In genomic region chr6:163333038-163333437, GRCh38 we compare ENCODE assay signal across 30 cellular contexts.
"Had no signal": no experiment of that assay in that cellular context is flagged by ENCODE, and none has a peak within 500 bp of the region (broad histone marks: within the 10 kb centered on the region; RNA-seq: fewer than 3 reads in every experiment).

No MANE protein-coding gene starts in this region.

- H3K27me3 ChIP-seq: body of pancreas, cardiac muscle cell, esophagus muscularis mucosa, pancreas, sigmoid colon, uterus had no signal

- H3K36me3 ChIP-seq: cardiac muscle cell, esophagus muscularis mucosa, pancreas, sigmoid colon, thoracic aorta, uterus, WERI-Rb-1 had no signal

- DNase-seq: activated CD4-positive, alpha-beta memory T cell treated with anti-CD3 and anti-CD28 coated beads for 36 hours; activated CD4-positive, alpha-beta T cell treated with anti-CD3 and anti-CD28 coated beads for 48 hours; activated CD8-positive, alpha-beta memory T cell treated with anti-CD3 and anti-CD28 coated beads, Interleukin-2, amount 50 U/mL, for 4 hours; activated naive CD4-positive, alpha-beta T cell treated with anti-CD3 and anti-CD28 coated beads, Interleukin-2, amount 10 ng/mL, durations not matched to agents 7 days and 5 days; activated naive CD8-positive, alpha-beta T cell treated with anti-CD3 and anti-CD28 coated beads, Interleukin-2, amount 10 ng/mL, durations not matched to agents 7 days and 5 days; activated T-cell treated with anti-CD3 and anti-CD28 coated beads, Interleukin-2, amount 50 U/mL, for 1 hour; body of pancreas; endodermal cell; foreskin melanocyte; islet precursor cell; left cardiac atrium; mammary epithelial cell; nephron progenitor cell; pancreas; sigmoid colon; stimulated activated CD4-positive, alpha-beta T cell treated with anti-CD3 and anti-CD28 coated beads, Interleukin-15, amount 100 ng/mL, for 24 hours; stimulated activated naive CD4-positive, alpha-beta T cell; T-helper 17 cell; T1000; uterus; WERI-Rb-1 had no signal

- H3K9me3 Mint-ChIP-seq: activated CD4-positive, alpha-beta memory T cell treated with anti-CD3 and anti-CD28 coated beads for 36 hours; activated naive CD4-positive, alpha-beta T cell treated with anti-CD3 and anti-CD28 coated beads, Interleukin-2, amount 10 ng/mL, durations not matched to agents 7 days and 5 days; activated naive CD8-positive, alpha-beta T cell treated with anti-CD3 and anti-CD28 coated beads, Interleukin-2, amount 10 ng/mL, durations not matched to agents 7 days and 5 days; activated T-helper 1 cell treated with anti-CD3 and anti-CD28 coated beads, Interleukin-12 subunit alpha, Interleukin-12 subunit beta, Interleukin-2, Interleukin-4 antibody, amounts not matched to agents 30 ng/mL and 10 ng/mL and 1 ng/mL, durations not matched to agents 14 hours and 24 hours and 36 hours; endodermal cell; nephron progenitor cell; type B pancreatic cell had no signal

- H3K4me1 Mint-ChIP-seq: activated naive CD4-positive, alpha-beta T cell treated with anti-CD3 and anti-CD28 coated beads, Interleukin-2, amount 10 ng/mL, durations not matched to agents 7 days and 5 days; activated naive CD8-positive, alpha-beta T cell treated with anti-CD3 and anti-CD28 coated beads, Interleukin-2, amount 10 ng/mL, durations not matched to agents 7 days and 5 days had no signal

- H3K4me3 ChIP-seq: body of pancreas, cardiac muscle cell, esophagus muscularis mucosa, pancreas, psoas muscle, sigmoid colon, smooth muscle cell, thoracic aorta, uterus had no signal

- H3K27ac Mint-ChIP-seq: activated CD4-positive, alpha-beta memory T cell treated with anti-CD3 and anti-CD28 coated beads for 36 hours; activated naive CD4-positive, alpha-beta T cell treated with anti-CD3 and anti-CD28 coated beads, Interleukin-2, amount 10 ng/mL, durations not matched to agents 7 days and 5 days; activated naive CD8-positive, alpha-beta T cell treated with anti-CD3 and anti-CD28 coated beads, Interleukin-2, amount 10 ng/mL, durations not matched to agents 7 days and 5 days; activated T-helper 1 cell treated with anti-CD3 and anti-CD28 coated beads, Interleukin-12 subunit alpha, Interleukin-12 subunit beta, Interleukin-2, Interleukin-4 antibody, amounts not matched to agents 30 ng/mL and 10 ng/mL and 1 ng/mL, durations not matched to agents 14 hours and 24 hours and 36 hours; endodermal cell; nephron progenitor cell; T-helper 17 cell; type B pancreatic cell had no signal

- ATAC-seq: activated CD4-positive, CD25-positive, alpha-beta regulatory T cell treated with anti-CD3 and anti-CD28 coated beads, Interleukin-2, amount 50 U/mL, for 24 hours; body of pancreas; left cardiac atrium; psoas muscle; SK-N-SH treated with all-trans-retinoic acid at 6 μM for 48 hours; T-helper 17 cell had no signal

- H3K27me3 Mint-ChIP-seq: activated naive CD8-positive, alpha-beta T cell treated with anti-CD3 and anti-CD28 coated beads, Interleukin-2, amount 10 ng/mL, durations not matched to agents 7 days and 5 days; type B pancreatic cell had no signal

- H3K27ac ChIP-seq: body of pancreas, cardiac muscle cell, esophagus muscularis mucosa, pancreas, thoracic aorta, WERI-Rb-1 had no signal

- H3K9me3 ChIP-seq: body of pancreas, esophagus muscularis mucosa, pancreas, psoas muscle, sigmoid colon, thoracic aorta, uterus had no signal

- H3K4me3 Mint-ChIP-seq: activated CD4-positive, alpha-beta memory T cell treated with anti-CD3 and anti-CD28 coated beads for 36 hours; activated naive CD4-positive, alpha-beta T cell treated with anti-CD3 and anti-CD28 coated beads, Interleukin-2, amount 10 ng/mL, durations not matched to agents 7 days and 5 days; activated naive CD8-positive, alpha-beta T cell treated with anti-CD3 and anti-CD28 coated beads, Interleukin-2, amount 10 ng/mL, durations not matched to agents 7 days and 5 days; activated T-helper 1 cell treated with anti-CD3 and anti-CD28 coated beads, Interleukin-12 subunit alpha, Interleukin-12 subunit beta, Interleukin-2, Interleukin-4 antibody, amounts not matched to agents 30 ng/mL and 10 ng/mL and 1 ng/mL, durations not matched to agents 14 hours and 24 hours and 36 hours; endodermal cell; nephron progenitor cell; T-helper 17 cell; type B pancreatic cell had no signal

- H3K36me3 Mint-ChIP-seq: activated CD4-positive, alpha-beta memory T cell treated with anti-CD3 and anti-CD28 coated beads for 36 hours; activated naive CD4-positive, alpha-beta T cell treated with anti-CD3 and anti-CD28 coated beads, Interleukin-2, amount 10 ng/mL, durations not matched to agents 7 days and 5 days; activated naive CD8-positive, alpha-beta T cell treated with anti-CD3 and anti-CD28 coated beads, Interleukin-2, amount 10 ng/mL, durations not matched to agents 7 days and 5 days; type B pancreatic cell had no signal

- H3K4me1 ChIP-seq: body of pancreas, pancreas, uterus had no signal

- H3K4me2 ChIP-seq: smooth muscle cell had no signal
